ENCODE assay signal across 33 cellular contexts in genomic region chr11:8543278-8543677, GRCh38. TPM values are rescaled to one million over a fixed set of nuclear protein-coding genes. Genes with fewer than 3 reads are reported as not detected.
"Had no signal": no experiment of that assay in that cellular context is flagged by ENCODE, and none has a peak within 500 bp of the region (broad histone marks: within the 10 kb centered on the region; RNA-seq: fewer than 3 reads in every experiment).

No MANE protein-coding gene starts in this region.

- FAIRE-seq: astrocyte, bronchial epithelial cell had no signal

- DNase-seq: activated effector memory CD4-positive, alpha-beta T cell treated with anti-CD3 and anti-CD28 coated beads, Interleukin-2, amount 50 U/mL, for 16 hours; activated effector memory CD4-positive, alpha-beta T cell treated with Interleukin-2 at 50 U/mL for 16 hours; activated gamma-delta T cell; activated gamma-delta T cell treated with Interleukin-2 at 50 U/mL for 16 hours; activated naive CD4-positive, alpha-beta T cell; activated naive CD4-positive, alpha-beta T cell treated with anti-CD3 and anti-CD28 coated beads for 36 hours; activated naive CD4-positive, alpha-beta T cell treated with anti-CD3 and anti-CD28 coated beads, Interleukin-2, amount 10 ng/mL, durations not matched to agents 7 days and 5 days; activated naive CD4-positive, alpha-beta T cell treated with anti-CD3 and anti-CD28 coated beads, Interleukin-2, amount 50 U/mL, for 16 hours; activated naive CD4-positive, alpha-beta T cell treated with Interleukin-2 at 50 U/mL for 16 hours; activated naive CD8-positive, alpha-beta T cell treated with anti-CD3 and anti-CD28 coated beads for 36 hours; activated naive CD8-positive, alpha-beta T cell treated with anti-CD3 and anti-CD28 coated beads, Interleukin-2, amount 10 ng/mL, durations not matched to agents 7 days and 5 days; activated naive CD8-positive, alpha-beta T cell treated with anti-CD3 and anti-CD28 coated beads, Interleukin-2, amount 50 U/mL, for 24 hours; activated T-cell treated with anti-CD3 and anti-CD28 coated beads, Interleukin-2, amount 50 U/mL, for 24 hours; activated T-cell treated with anti-CD3 and anti-CD28 coated beads, Interleukin-2, amount 50 U/mL, for 4 hours; activated T-cell treated with anti-CD3 and anti-CD28 coated beads, Interleukin-2, amount 50 U/mL, for 48 hours; activated T-cell treated with anti-CD3 and anti-CD28 coated beads, Interleukin-2, amount 50 U/mL, for 72 hours; adrenal gland; amniotic stem cell; amygdala; anterior cingulate cortex; aorta; body of pancreas; brain microvascular endothelial cell; caudate nucleus; central memory CD4-positive, alpha-beta T cell; cerebellar nuclear complex had no signal

- H3K27me3 ChIP-seq: adrenal gland, ascending aorta, body of pancreas, brain microvascular endothelial cell, breast epithelium, cardiac muscle cell had no signal

- H3K27ac ChIP-seq: adrenal gland, ascending aorta, body of pancreas, brain microvascular endothelial cell, breast epithelium, cardiac muscle cell had no signal

- H3K4me1 ChIP-seq: adrenal gland, ascending aorta, body of pancreas, breast epithelium had no signal

- H3K9me3 ChIP-seq: adrenal gland, body of pancreas had no signal

- H3K4me3 ChIP-seq: adrenal gland, ascending aorta, body of pancreas, breast epithelium, cardiac muscle cell had no signal

- ATAC-seq: activated naive CD4-positive, alpha-beta T cell treated with anti-CD3 and anti-CD28 coated beads, Interleukin-2, amount 50 U/mL, for 72 hours; activated naive CD8-positive, alpha-beta T cell treated with anti-CD3 and anti-CD28 coated beads, Interleukin-2, amount 50 U/mL, for 24 hours; activated T-cell treated with anti-CD3 and anti-CD28 coated beads, Interleukin-2, amount 50 U/mL, for 4 hours; activated T-cell treated with anti-CD3 and anti-CD28 coated beads, Interleukin-2, amount 50 U/mL, for 72 hours; activated T-helper 17 cell treated with anti-CD3 and anti-CD28 coated beads, Interleukin-2, amount 50 U/mL, for 72 hours; body of pancreas had no signal

- H3K36me3 ChIP-seq: adrenal gland, ascending aorta, brain microvascular endothelial cell, breast epithelium, cardiac muscle cell had no signal

RNA-seq across cellular contexts. Expression of gene STK33, which starts 50.8 kb away (rescaled TPM):
- total RNA-seq: ascending aorta had no signal
